1 cellular context compared by ENCODE assay signal in the genomic region with DNA sequence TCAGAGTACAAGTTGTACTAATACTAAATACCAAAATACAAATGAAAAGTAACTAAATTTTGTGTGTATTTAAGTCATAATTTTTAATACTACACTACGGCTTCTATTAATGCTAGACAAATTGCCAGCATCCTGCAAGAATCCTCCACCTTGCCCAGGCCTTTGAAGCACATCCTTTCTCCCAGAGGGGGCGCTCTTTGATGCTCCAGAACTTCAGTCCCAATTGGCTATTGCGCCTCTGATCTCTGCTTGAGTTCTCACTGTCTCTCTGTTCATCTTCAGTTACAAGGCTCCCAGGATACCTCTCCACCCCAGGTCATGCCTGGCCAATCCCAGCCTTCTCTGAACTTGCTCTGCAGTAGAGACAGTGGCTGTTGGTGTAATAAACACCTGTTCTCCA.
TF ChIP-seq lines count a peak whose summit lies in the region.

No MANE protein-coding gene starts in this region.

TF ChIP-seq in HepG2, 621 proteins besides CTCF, POLR2A, EP300 and RAD21 (continued from another document):
- TF ChIP-seq, protein P1, sequence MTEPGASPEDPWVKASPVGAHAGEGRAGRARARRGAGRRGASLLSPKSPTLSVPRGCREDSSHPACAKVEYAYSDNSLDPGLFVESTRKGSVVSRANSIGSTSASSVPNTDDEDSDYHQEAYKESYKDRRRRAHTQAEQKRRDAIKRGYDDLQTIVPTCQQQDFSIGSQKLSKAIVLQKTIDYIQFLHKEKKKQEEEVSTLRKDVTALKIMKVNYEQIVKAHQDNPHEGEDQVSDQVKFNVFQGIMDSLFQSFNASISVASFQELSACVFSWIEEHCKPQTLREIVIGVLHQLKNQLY (CRISPR knock-in tag; IDR thresholded peaks at IDR 0.05), result no peak
- TF ChIP-seq, protein P2, sequence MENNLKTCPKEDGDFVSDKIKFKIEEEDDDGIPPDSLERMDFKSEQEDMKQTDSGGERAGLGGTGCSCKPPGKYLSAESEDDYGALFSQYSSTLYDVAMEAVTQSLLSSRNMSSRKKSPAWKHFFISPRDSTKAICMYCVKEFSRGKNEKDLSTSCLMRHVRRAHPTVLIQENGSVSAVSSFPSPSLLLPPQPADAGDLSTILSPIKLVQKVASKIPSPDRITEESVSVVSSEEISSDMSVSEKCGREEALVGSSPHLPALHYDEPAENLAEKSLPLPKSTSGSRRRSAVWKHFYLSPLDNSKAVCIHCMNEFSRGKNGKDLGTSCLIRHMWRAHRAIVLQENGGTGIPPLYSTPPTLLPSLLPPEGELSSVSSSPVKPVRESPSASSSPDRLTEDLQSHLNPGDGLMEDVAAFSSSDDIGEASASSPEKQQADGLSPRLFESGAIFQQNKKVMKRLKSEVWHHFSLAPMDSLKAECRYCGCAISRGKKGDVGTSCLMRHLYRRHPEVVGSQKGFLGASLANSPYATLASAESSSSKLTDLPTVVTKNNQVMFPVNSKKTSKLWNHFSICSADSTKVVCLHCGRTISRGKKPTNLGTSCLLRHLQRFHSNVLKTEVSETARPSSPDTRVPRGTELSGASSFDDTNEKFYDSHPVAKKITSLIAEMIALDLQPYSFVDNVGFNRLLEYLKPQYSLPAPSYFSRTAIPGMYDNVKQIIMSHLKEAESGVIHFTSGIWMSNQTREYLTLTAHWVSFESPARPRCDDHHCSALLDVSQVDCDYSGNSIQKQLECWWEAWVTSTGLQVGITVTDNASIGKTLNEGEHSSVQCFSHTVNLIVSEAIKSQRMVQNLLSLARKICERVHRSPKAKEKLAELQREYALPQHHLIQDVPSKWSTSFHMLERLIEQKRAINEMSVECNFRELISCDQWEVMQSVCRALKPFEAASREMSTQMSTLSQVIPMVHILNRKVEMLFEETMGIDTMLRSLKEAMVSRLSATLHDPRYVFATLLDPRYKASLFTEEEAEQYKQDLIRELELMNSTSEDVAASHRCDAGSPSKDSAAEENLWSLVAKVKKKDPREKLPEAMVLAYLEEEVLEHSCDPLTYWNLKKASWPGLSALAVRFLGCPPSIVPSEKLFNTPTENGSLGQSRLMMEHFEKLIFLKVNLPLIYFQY (CRISPR knock-in tag; IDR thresholded peaks at IDR 0.05; ENCODE audit: borderline replicate concordance), result no peak
- TF ChIP-seq TSC22D2 (CRISPR knock-in tag; IDR thresholded peaks at IDR 0.05; ENCODE audit: borderline replicate concordance) (no peak), NCOR1 (IDR thresholded peaks at IDR 0.05; ENCODE audit: borderline replicate concordance, low read length) (no peak), ZNF17 (CRISPR knock-in tag; IDR thresholded peaks at IDR 0.05) (no peak), SOX13 (IDR thresholded peaks at IDR 0.05) (no peak), SOX13 (CRISPR knock-in tag; conservative IDR thresholded peaks at IDR 0.05 in 1 of 2, IDR thresholded peaks at IDR 0.05 in 1 of 2) (no peak), RFX1 (IDR thresholded peaks at IDR 0.05) (no peak), ZNF230 (CRISPR knock-in tag; IDR thresholded peaks at IDR 0.05) (no peak), ZBTB1 (CRISPR knock-in tag; IDR thresholded peaks at IDR 0.05; ENCODE audit: borderline replicate concordance) (no peak)
- TF ChIP-seq, protein P3, sequence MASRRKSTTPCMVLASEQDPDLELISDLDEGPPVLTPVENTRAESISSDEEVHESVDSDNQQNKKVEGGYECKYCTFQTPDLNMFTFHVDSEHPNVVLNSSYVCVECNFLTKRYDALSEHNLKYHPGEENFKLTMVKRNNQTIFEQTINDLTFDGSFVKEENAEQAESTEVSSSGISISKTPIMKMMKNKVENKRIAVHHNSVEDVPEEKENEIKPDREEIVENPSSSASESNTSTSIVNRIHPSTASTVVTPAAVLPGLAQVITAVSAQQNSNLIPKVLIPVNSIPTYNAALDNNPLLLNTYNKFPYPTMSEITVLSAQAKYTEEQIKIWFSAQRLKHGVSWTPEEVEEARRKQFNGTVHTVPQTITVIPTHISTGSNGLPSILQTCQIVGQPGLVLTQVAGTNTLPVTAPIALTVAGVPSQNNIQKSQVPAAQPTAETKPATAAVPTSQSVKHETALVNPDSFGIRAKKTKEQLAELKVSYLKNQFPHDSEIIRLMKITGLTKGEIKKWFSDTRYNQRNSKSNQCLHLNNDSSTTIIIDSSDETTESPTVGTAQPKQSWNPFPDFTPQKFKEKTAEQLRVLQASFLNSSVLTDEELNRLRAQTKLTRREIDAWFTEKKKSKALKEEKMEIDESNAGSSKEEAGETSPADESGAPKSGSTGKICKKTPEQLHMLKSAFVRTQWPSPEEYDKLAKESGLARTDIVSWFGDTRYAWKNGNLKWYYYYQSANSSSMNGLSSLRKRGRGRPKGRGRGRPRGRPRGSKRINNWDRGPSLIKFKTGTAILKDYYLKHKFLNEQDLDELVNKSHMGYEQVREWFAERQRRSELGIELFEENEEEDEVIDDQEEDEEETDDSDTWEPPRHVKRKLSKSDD (CRISPR knock-in tag; IDR thresholded peaks at IDR 0.05; ENCODE audit: low read depth), result no peak
- TF ChIP-seq, protein P4, sequence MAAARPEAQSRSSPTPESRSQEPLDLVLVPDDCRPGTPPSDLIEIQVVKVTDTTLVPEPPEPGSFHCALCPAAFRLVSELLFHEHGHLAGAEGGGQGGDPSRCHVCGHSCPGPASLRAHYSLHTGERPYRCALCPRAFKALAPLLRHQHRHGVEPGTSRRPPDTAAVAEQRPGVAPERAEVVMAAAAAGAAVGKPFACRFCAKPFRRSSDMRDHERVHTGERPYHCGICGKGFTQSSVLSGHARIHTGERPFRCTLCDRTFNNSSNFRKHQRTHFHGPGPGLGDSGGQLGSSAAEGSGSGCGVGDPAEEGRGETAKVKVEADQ (CRISPR knock-in tag; IDR thresholded peaks at IDR 0.05; ENCODE audit: borderline replicate concordance), result no peak
- TF ChIP-seq, protein P5, sequence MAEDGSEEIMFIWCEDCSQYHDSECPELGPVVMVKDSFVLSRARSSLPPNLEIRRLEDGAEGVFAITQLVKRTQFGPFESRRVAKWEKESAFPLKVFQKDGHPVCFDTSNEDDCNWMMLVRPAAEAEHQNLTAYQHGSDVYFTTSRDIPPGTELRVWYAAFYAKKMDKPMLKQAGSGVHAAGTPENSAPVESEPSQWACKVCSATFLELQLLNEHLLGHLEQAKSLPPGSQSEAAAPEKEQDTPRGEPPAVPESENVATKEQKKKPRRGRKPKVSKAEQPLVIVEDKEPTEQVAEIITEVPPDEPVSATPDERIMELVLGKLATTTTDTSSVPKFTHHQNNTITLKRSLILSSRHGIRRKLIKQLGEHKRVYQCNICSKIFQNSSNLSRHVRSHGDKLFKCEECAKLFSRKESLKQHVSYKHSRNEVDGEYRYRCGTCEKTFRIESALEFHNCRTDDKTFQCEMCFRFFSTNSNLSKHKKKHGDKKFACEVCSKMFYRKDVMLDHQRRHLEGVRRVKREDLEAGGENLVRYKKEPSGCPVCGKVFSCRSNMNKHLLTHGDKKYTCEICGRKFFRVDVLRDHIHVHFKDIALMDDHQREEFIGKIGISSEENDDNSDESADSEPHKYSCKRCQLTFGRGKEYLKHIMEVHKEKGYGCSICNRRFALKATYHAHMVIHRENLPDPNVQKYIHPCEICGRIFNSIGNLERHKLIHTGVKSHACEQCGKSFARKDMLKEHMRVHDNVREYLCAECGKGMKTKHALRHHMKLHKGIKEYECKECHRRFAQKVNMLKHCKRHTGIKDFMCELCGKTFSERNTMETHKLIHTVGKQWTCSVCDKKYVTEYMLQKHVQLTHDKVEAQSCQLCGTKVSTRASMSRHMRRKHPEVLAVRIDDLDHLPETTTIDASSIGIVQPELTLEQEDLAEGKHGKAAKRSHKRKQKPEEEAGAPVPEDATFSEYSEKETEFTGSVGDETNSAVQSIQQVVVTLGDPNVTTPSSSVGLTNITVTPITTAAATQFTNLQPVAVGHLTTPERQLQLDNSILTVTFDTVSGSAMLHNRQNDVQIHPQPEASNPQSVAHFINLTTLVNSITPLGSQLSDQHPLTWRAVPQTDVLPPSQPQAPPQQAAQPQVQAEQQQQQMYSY (CRISPR knock-in tag; IDR thresholded peaks at IDR 0.05), result no peak
- TF ChIP-seq, protein P6, sequence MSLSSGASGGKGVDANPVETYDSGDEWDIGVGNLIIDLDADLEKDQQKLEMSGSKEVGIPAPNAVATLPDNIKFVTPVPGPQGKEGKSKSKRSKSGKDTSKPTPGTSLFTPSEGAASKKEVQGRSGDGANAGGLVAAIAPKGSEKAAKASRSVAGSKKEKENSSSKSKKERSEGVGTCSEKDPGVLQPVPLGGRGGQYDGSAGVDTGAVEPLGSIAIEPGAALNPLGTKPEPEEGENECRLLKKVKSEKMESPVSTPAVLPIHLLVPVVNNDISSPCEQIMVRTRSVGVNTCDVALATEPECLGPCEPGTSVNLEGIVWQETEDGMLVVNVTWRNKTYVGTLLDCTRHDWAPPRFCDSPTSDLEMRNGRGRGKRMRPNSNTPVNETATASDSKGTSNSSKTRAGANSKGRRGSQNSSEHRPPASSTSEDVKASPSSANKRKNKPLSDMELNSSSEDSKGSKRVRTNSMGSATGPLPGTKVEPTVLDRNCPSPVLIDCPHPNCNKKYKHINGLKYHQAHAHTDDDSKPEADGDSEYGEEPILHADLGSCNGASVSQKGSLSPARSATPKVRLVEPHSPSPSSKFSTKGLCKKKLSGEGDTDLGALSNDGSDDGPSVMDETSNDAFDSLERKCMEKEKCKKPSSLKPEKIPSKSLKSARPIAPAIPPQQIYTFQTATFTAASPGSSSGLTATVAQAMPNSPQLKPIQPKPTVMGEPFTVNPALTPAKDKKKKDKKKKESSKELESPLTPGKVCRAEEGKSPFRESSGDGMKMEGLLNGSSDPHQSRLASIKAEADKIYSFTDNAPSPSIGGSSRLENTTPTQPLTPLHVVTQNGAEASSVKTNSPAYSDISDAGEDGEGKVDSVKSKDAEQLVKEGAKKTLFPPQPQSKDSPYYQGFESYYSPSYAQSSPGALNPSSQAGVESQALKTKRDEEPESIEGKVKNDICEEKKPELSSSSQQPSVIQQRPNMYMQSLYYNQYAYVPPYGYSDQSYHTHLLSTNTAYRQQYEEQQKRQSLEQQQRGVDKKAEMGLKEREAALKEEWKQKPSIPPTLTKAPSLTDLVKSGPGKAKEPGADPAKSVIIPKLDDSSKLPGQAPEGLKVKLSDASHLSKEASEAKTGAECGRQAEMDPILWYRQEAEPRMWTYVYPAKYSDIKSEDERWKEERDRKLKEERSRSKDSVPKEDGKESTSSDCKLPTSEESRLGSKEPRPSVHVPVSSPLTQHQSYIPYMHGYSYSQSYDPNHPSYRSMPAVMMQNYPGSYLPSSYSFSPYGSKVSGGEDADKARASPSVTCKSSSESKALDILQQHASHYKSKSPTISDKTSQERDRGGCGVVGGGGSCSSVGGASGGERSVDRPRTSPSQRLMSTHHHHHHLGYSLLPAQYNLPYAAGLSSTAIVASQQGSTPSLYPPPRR (CRISPR knock-in tag; IDR thresholded peaks at IDR 0.05; ENCODE audit: borderline replicate concordance), result no peak
